In genomic region chr1:75671708-75672107, GRCh38 we compare ENCODE assay signal across 13 cellular contexts.
"Had no signal": no experiment of that assay in that cellular context is flagged by ENCODE, and none has a peak within 500 bp of the region (broad histone marks: within the 10 kb centered on the region; RNA-seq: fewer than 3 reads in every experiment).

No MANE protein-coding gene starts in this region.

- FAIRE-seq: small intestine had no signal

- H3K9me3 ChIP-seq: adrenal gland, tibial artery, vagina had no signal

- H3K4me1 ChIP-seq: adrenal gland, tibial artery, vagina had no signal

- DNase-seq: activated B cell treated with CpG ODN at 0.5 μM for 24 hours; activated CD4-positive, alpha-beta T cell treated with anti-CD3 and anti-CD28 coated beads, Interleukin-2, amount 10 ng/mL, durations not matched to agents 24 days and 14 days; activated naive CD4-positive, alpha-beta T cell treated with anti-CD3 and anti-CD28 coated beads, Interleukin-2, amount 10 ng/mL, durations not matched to agents 7 days and 5 days; activated T-cell treated with anti-CD3 and anti-CD28 coated beads for 4 hours; adrenal gland; caudate nucleus; cortex of kidney; effector memory CD4-positive, alpha-beta T cell; hypothalamus; small intestine; tibial artery had no signal

- H3K27ac ChIP-seq: adrenal gland, tibial artery, vagina had no signal

- H3K4me3 Mint-ChIP-seq: activated B cell treated with CpG ODN at 0.5 μM for 24 hours; activated CD4-positive, alpha-beta T cell treated with anti-CD3 and anti-CD28 coated beads, Interleukin-2, amount 10 ng/mL, durations not matched to agents 24 days and 14 days; activated naive CD4-positive, alpha-beta T cell treated with anti-CD3 and anti-CD28 coated beads, Interleukin-2, amount 10 ng/mL, durations not matched to agents 7 days and 5 days; activated T-helper 17 cell treated with anti-CD3 and anti-CD28 coated beads, Interleukin-2, amount 50 U/mL, for 72 hours had no signal

- H3K27ac Mint-ChIP-seq: activated B cell treated with CpG ODN at 0.5 μM for 24 hours; activated CD4-positive, alpha-beta T cell treated with anti-CD3 and anti-CD28 coated beads, Interleukin-2, amount 10 ng/mL, durations not matched to agents 24 days and 14 days; activated naive CD4-positive, alpha-beta T cell treated with anti-CD3 and anti-CD28 coated beads, Interleukin-2, amount 10 ng/mL, durations not matched to agents 7 days and 5 days; activated T-helper 17 cell treated with anti-CD3 and anti-CD28 coated beads, Interleukin-2, amount 50 U/mL, for 72 hours had no signal

- H3K36me3 ChIP-seq: adrenal gland, tibial artery, vagina had no signal

- H3K4me3 ChIP-seq: adrenal gland, tibial artery, vagina had no signal

- H3K36me3 Mint-ChIP-seq: activated naive CD4-positive, alpha-beta T cell treated with anti-CD3 and anti-CD28 coated beads, Interleukin-2, amount 10 ng/mL, durations not matched to agents 7 days and 5 days had no signal

- H3K27me3 Mint-ChIP-seq: activated CD4-positive, alpha-beta T cell treated with anti-CD3 and anti-CD28 coated beads, Interleukin-2, amount 10 ng/mL, durations not matched to agents 24 days and 14 days; activated naive CD4-positive, alpha-beta T cell treated with anti-CD3 and anti-CD28 coated beads, Interleukin-2, amount 10 ng/mL, durations not matched to agents 7 days and 5 days had no signal

- ATAC-seq: activated T-helper 17 cell treated with anti-CD3 and anti-CD28 coated beads, Interleukin-2, amount 50 U/mL, for 72 hours had no signal

- H3K9me3 Mint-ChIP-seq: activated B cell treated with CpG ODN at 0.5 μM for 24 hours; activated CD4-positive, alpha-beta T cell treated with anti-CD3 and anti-CD28 coated beads, Interleukin-2, amount 10 ng/mL, durations not matched to agents 24 days and 14 days; activated naive CD4-positive, alpha-beta T cell treated with anti-CD3 and anti-CD28 coated beads, Interleukin-2, amount 10 ng/mL, durations not matched to agents 7 days and 5 days; activated T-helper 17 cell treated with anti-CD3 and anti-CD28 coated beads, Interleukin-2, amount 50 U/mL, for 72 hours had no signal

- H3K27me3 ChIP-seq: adrenal gland, tibial artery, vagina had no signal

- H3K4me1 Mint-ChIP-seq: activated CD4-positive, alpha-beta T cell treated with anti-CD3 and anti-CD28 coated beads, Interleukin-2, amount 10 ng/mL, durations not matched to agents 24 days and 14 days; activated naive CD4-positive, alpha-beta T cell treated with anti-CD3 and anti-CD28 coated beads, Interleukin-2, amount 10 ng/mL, durations not matched to agents 7 days and 5 days; activated T-helper 17 cell treated with anti-CD3 and anti-CD28 coated beads, Interleukin-2, amount 50 U/mL, for 72 hours had no signal
